2 cellular contexts compared by ENCODE assay signal in the genomic region with DNA sequence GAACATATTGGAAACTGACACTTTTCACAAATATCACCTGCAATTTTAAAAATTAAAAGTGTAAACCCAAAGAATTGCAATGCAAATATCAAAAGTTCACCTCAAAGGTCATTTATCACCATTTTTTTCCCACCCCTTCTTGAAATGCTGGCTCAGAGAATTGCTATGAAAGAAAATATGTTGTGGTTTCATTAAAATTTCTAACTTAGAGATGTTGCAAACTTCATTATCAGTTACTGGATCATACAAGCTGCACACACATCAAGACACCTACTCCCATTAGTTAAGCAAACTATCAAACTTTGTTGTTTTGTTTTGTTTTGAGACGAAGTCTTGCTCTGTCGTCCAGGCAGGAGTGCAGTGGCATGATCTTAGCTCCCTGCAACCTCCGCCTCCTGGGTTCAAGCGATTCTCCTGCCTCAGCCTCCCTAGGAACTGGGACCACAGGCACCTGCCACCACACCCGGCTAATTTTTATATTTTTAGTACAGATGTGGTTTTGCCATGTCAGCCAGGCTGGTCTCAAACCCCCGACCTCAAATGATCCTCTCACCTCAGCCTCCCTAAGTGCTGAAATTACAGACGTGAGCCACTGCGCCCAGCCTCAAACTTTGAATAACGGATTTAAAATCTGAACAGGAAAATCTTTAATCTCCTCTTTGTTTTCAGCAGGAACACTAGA.
TF ChIP-seq lines count a peak whose summit lies in the region.

No MANE protein-coding gene starts in this region.

TF ChIP-seq in A549, 52 proteins besides CTCF, POLR2A, EP300 and RAD21:
- no peak for TF ChIP-seq JUN (IDR thresholded peaks at IDR 0.05)
- no peak for TF ChIP-seq RCOR1 (IDR thresholded peaks at IDR 0.05; ENCODE audit: low read depth, low read length)
- TF ChIP-seq SREBF2 (IDR thresholded peaks at IDR 0.05) = no peak
- no peak for TF ChIP-seq ZC3H11A (IDR thresholded peaks at IDR 0.05)
- no peak for TF ChIP-seq TP53 (CRISPR knock-in tag; IDR thresholded peaks at IDR 0.05)
- TF ChIP-seq, protein P1, sequence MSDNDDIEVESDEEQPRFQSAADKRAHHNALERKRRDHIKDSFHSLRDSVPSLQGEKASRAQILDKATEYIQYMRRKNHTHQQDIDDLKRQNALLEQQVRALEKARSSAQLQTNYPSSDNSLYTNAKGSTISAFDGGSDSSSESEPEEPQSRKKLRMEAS (IDR thresholded peaks at IDR 0.05) = no peak
- TF ChIP-seq, protein P2, sequence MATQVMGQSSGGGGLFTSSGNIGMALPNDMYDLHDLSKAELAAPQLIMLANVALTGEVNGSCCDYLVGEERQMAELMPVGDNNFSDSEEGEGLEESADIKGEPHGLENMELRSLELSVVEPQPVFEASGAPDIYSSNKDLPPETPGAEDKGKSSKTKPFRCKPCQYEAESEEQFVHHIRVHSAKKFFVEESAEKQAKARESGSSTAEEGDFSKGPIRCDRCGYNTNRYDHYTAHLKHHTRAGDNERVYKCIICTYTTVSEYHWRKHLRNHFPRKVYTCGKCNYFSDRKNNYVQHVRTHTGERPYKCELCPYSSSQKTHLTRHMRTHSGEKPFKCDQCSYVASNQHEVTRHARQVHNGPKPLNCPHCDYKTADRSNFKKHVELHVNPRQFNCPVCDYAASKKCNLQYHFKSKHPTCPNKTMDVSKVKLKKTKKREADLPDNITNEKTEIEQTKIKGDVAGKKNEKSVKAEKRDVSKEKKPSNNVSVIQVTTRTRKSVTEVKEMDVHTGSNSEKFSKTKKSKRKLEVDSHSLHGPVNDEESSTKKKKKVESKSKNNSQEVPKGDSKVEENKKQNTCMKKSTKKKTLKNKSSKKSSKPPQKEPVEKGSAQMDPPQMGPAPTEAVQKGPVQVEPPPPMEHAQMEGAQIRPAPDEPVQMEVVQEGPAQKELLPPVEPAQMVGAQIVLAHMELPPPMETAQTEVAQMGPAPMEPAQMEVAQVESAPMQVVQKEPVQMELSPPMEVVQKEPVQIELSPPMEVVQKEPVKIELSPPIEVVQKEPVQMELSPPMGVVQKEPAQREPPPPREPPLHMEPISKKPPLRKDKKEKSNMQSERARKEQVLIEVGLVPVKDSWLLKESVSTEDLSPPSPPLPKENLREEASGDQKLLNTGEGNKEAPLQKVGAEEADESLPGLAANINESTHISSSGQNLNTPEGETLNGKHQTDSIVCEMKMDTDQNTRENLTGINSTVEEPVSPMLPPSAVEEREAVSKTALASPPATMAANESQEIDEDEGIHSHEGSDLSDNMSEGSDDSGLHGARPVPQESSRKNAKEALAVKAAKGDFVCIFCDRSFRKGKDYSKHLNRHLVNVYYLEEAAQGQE (IDR thresholded peaks at IDR 0.05) = no peak
- TF ChIP-seq MAZ (IDR thresholded peaks at IDR 0.05; ENCODE audit: borderline replicate concordance, low read depth, low read length) = no peak
- no peak for TF ChIP-seq HEYL (CRISPR knock-in tag; IDR thresholded peaks at IDR 0.05)
- TF ChIP-seq KDM5A (IDR thresholded peaks at IDR 0.05) = no peak
- TF ChIP-seq, protein P3, sequence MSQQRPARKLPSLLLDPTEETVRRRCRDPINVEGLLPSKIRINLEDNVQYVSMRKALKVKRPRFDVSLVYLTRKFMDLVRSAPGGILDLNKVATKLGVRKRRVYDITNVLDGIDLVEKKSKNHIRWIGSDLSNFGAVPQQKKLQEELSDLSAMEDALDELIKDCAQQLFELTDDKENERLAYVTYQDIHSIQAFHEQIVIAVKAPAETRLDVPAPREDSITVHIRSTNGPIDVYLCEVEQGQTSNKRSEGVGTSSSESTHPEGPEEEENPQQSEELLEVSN (IDR thresholded peaks at IDR 0.05; ENCODE audit: borderline replicate concordance, low read depth) = no peak
- no peak for TF ChIP-seq USF2 (IDR thresholded peaks at IDR 0.05)
- no peak for TF ChIP-seq ESRRA (IDR thresholded peaks at IDR 0.05; ENCODE audit: borderline replicate concordance, low read length)
- TF ChIP-seq NR3C1 (IDR thresholded peaks at IDR 0.05) = no peak

TF ChIP-seq in HCT116, 20 proteins besides CTCF, POLR2A, EP300 and RAD21:
- TF ChIP-seq EZH2phosphoT487 (IDR thresholded peaks at IDR 0.05; ENCODE audit: borderline replicate concordance) (no peak), JUND (IDR thresholded peaks at IDR 0.05) (no peak), ZFX (IDR thresholded peaks at IDR 0.05) (no peak), YY1 (IDR thresholded peaks at IDR 0.05; ENCODE audit: extremely low read depth, insufficient replicate concordance, low read depth, low read length) (no peak), FOSL1 (IDR thresholded peaks at IDR 0.05; ENCODE audit: low read depth) (no peak), TCF7L2 (IDR thresholded peaks at IDR 0.05; ENCODE audit: borderline replicate concordance, extremely low read depth, insufficient read depth, insufficient read length) (no peak), POLR2AphosphoS5 (IDR thresholded peaks at IDR 0.05; ENCODE audit: low read depth, low read length) (no peak), CEBPB (IDR thresholded peaks at IDR 0.05; ENCODE audit: low read depth) (no peak; the same call in 1 of the 2 replicates), SP1 (IDR thresholded peaks at IDR 0.05; ENCODE audit: low read depth) (no peak), EZH2 (IDR thresholded peaks at IDR 0.05) (no peak), SRF (IDR thresholded peaks at IDR 0.05; ENCODE audit: low read depth) (no peak), SIN3A (IDR thresholded peaks at IDR 0.05; ENCODE audit: low read depth) (no peak), EGR1 (IDR thresholded peaks at IDR 0.05; ENCODE audit: low read depth) (no peak)
- TF ChIP-seq, protein P1 (IDR thresholded peaks at IDR 0.05) = no peak; the same call in 1 of the 2 replicates
- TF ChIP-seq, protein P2 (IDR thresholded peaks at IDR 0.05; ENCODE audit: low read depth) = no peak
- TF ChIP-seq, protein P4, sequence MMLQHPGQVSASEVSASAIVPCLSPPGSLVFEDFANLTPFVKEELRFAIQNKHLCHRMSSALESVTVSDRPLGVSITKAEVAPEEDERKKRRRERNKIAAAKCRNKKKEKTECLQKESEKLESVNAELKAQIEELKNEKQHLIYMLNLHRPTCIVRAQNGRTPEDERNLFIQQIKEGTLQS (IDR thresholded peaks at IDR 0.05) = no peak
- TF ChIP-seq, protein P5, sequence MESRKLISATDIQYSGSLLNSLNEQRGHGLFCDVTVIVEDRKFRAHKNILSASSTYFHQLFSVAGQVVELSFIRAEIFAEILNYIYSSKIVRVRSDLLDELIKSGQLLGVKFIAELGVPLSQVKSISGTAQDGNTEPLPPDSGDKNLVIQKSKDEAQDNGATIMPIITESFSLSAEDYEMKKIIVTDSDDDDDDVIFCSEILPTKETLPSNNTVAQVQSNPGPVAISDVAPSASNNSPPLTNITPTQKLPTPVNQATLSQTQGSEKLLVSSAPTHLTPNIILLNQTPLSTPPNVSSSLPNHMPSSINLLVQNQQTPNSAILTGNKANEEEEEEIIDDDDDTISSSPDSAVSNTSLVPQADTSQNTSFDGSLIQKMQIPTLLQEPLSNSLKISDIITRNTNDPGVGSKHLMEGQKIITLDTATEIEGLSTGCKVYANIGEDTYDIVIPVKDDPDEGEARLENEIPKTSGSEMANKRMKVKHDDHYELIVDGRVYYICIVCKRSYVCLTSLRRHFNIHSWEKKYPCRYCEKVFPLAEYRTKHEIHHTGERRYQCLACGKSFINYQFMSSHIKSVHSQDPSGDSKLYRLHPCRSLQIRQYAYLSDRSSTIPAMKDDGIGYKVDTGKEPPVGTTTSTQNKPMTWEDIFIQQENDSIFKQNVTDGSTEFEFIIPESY (IDR thresholded peaks at IDR 0.05; ENCODE audit: extremely low read depth, insufficient replicate concordance, low read length) = no peak
